26 cellular contexts compared by ENCODE assay signal in genomic region chr3:155424041-155424605, GRCh38.
A peak's percentile ranks its signal among the peaks of the same experiment; 100 is the strongest.
DNase-seq lines count a peak whose midpoint lies in the region; ATAC-seq and TF ChIP-seq lines count a peak whose summit lies in the region.
"Had no signal": no experiment of that assay in that cellular context is flagged by ENCODE, and none has a peak within 500 bp of the region (broad histone marks: within the 10 kb centered on the region; RNA-seq: fewer than 3 reads in every experiment).

No MANE protein-coding gene starts in this region.

- ATAC-seq in HG02610 (IDR thresholded peaks at IDR 0.05; ENCODE audit: unreplicated experiment) (no peak), SK-N-SH treated with all-trans-retinoic acid at 6 μM for 48 hours (no peak)
- ATAC-seq: activated CD4-positive, CD25-positive, alpha-beta regulatory T cell treated with anti-CD3 and anti-CD28 coated beads, Interleukin-2, amount 50 U/mL, for 24 hours; heart right ventricle; left lobe of liver; right lobe of liver had no signal

- peak overlapping the region; percentile 71 for H3K4me2 ChIP-seq in Karpas-422 (ENCODE audit: low read depth, low read length, poor library complexity, severe bottlenecking)

- no peaks in the 10 kb centered on the region for H3K79me2 ChIP-seq in Karpas-422 (ENCODE audit: low read length)

- DNase-seq in Karpas-422: peak; percentile 88
- DNase-seq in OCI-M1 (lab: John Stamatoyannopoulos, UW): peak; percentile 14
- peak; percentile 22 to 59 for DNase-seq in erythroblast (lab: John Stamatoyannopoulos, UW)
- peak; percentile 63 for DNase-seq in renal cortical epithelial cell (ENCODE audit: low read depth)
- DNase-seq in 8988T: no peak
- DNase-seq: activated CD4-positive, alpha-beta T cell treated with anti-CD3 and anti-CD28 coated beads, Interleukin-2, amount 50 U/mL, for 48 hours; activated CD8-positive, alpha-beta memory T cell treated with anti-CD3 and anti-CD28 coated beads, Interleukin-2, amount 50 U/mL, for 4 hours; activated naive CD4-positive, alpha-beta T cell treated with anti-CD3 and anti-CD28 coated beads, Interleukin-2, amount 10 ng/mL, durations not matched to agents 7 days and 5 days; amygdala; CD4-positive, CD25-positive, alpha-beta regulatory T cell; heart right ventricle; NCI-H1417 treated with DMSO at 0.1 percent for 48 hours; NCI-H510A; NK-92 treated with Interleukin-12 subunit alpha and Interleukin-12 subunit beta, amount 100 ng/mL, for 24 hours; Peyer's patch; right lobe of liver; stimulated activated CD4-positive, alpha-beta T cell treated with anti-CD3 and anti-CD28 coated beads, Interleukin-12 subunit alpha, Interleukin-12 subunit beta, amount 100 ng/mL, for 4 hours; stimulated activated CD4-positive, alpha-beta T cell treated with anti-CD3 and anti-CD28 coated beads, Interleukin-4, amount 100 ng/mL, for 1 hour; T-cell; upper lobe of left lung had no signal

- no peak for TF ChIP-seq POLR2A in erythroblast (IDR thresholded peaks at IDR 0.05; ENCODE audit: low read length)

- H3K27ac ChIP-seq in Karpas-422 (ENCODE audit: low read length): peak overlapping the region; percentile 76
- H3K27ac ChIP-seq: breast epithelium, epithelial cell of prostate, heart right ventricle, Peyer's patch, right lobe of liver, upper lobe of left lung had no signal

- H3K9ac ChIP-seq in Karpas-422 (ENCODE audit: low read length): peak overlapping the region; percentile 32

- H3K27me3 ChIP-seq in Karpas-422 (ENCODE audit: low read length): no peaks in the 10 kb centered on the region
- H3K27me3 ChIP-seq: breast epithelium, heart right ventricle, Peyer's patch, right lobe of liver, upper lobe of left lung had no signal

- peak overlapping the region; percentile 54 for H3K4me3 ChIP-seq in Karpas-422 (ENCODE audit: low read length)
- H3K4me3 ChIP-seq: breast epithelium, heart right ventricle, Peyer's patch, right lobe of liver, upper lobe of left lung had no signal

- peak overlapping the region; percentile 22 for H2AFZ ChIP-seq in Karpas-422 (ENCODE audit: low read length)

- H3K9me2 ChIP-seq in Karpas-422 (replicated peaks; ENCODE audit: insufficient read depth, low read length): no peaks in the 10 kb centered on the region

- H3K4me1 ChIP-seq in Karpas-422 (ENCODE audit: low read length): peaks cover 45% of the 10 kb centered on the region
- H3K4me1 ChIP-seq: breast epithelium, Peyer's patch, right lobe of liver, upper lobe of left lung had no signal

- peaks cover 3% of the 10 kb centered on the region; the same call in 1 of the 2 replicates for H3K36me3 ChIP-seq in Karpas-422 (ENCODE audit: insufficient read depth, low read length)
- H3K36me3 ChIP-seq: breast epithelium, heart right ventricle, Peyer's patch, right lobe of liver, upper lobe of left lung had no signal

- no peaks in the 10 kb centered on the region for H4K20me1 ChIP-seq in Karpas-422 (ENCODE audit: insufficient read depth, low read depth, low read length)

- peaks cover 15% of the 10 kb centered on the region; the same call in 1 of the 2 replicates for H3K9me3 ChIP-seq in Karpas-422 (ENCODE audit: low read length)

TF ChIP-seq in SK-N-SH treated with all-trans-retinoic acid at 6 μM for 48 hours, 23 proteins besides CTCF, POLR2A, EP300 and RAD21:
- TF ChIP-seq TOX (CRISPR knock-in tag; IDR thresholded peaks at IDR 0.05; ENCODE audit: borderline replicate concordance) (no peak), CSRNP3 (CRISPR knock-in tag; IDR thresholded peaks at IDR 0.05) (no peak), TCF4 (CRISPR knock-in tag; IDR thresholded peaks at IDR 0.05; ENCODE audit: borderline replicate concordance) (no peak), GLIS3 (CRISPR knock-in tag; IDR thresholded peaks at IDR 0.05) (no peak), BACH2 (CRISPR knock-in tag; IDR thresholded peaks at IDR 0.05; ENCODE audit: borderline replicate concordance) (no peak), OSR1 (CRISPR knock-in tag; IDR thresholded peaks at IDR 0.05) (no peak), SNAI2 (CRISPR knock-in tag; IDR thresholded peaks at IDR 0.05) (no peak), ARNTL (CRISPR knock-in tag; IDR thresholded peaks at IDR 0.05; ENCODE audit: borderline replicate concordance, low read depth) (no peak), ZNF8 (CRISPR knock-in tag; IDR thresholded peaks at IDR 0.05) (no peak), CSDC2 (CRISPR knock-in tag; IDR thresholded peaks at IDR 0.05) (no peak), PPARA (CRISPR knock-in tag; IDR thresholded peaks at IDR 0.05; ENCODE audit: borderline replicate concordance) (no peak), ZNF565 (CRISPR knock-in tag; conservative IDR thresholded peaks at IDR 0.05; ENCODE audit: low read depth) (no peak), ESRRG (CRISPR knock-in tag; IDR thresholded peaks at IDR 0.05) (no peak)
